11 cellular contexts compared by ENCODE assay signal in the genomic region with DNA sequence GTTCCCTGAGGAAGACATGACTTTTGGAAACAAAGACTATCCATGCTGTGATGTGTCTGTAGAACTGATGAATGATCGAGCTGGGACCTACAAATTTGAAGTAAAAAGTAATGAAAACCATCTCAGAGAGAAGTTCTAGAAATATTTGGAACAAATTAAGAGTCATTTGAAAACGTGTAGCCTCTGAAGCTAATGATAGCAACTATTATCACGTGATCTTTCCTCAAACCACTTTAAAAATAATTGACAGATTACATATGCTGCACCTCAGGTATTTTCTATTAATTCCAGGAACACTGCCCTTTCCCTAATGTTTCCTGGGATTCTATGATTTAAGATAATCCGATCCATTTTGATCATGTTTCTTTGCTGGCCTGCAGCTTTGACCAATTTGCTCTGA.
"Had no signal": no experiment of that assay in that cellular context is flagged by ENCODE, and none has a peak within 500 bp of the region (broad histone marks: within the 10 kb centered on the region; RNA-seq: fewer than 3 reads in every experiment).

No MANE protein-coding gene starts in this region.

- H2AFZ ChIP-seq: GM23248, GM23338 had no signal

- H3K36me3 ChIP-seq: HAP-1 had no signal

- FAIRE-seq: H1, H54 had no signal

- H3K4me3 ChIP-seq: GM23248, GM23338, HAP-1 had no signal

- H3K4me2 ChIP-seq: GM23338 had no signal

- H3K9me3 ChIP-seq: HAP-1 had no signal

- ATAC-seq: GM23338, HCT116 had no signal

- H3K27ac ChIP-seq: GM23248 had no signal

- H3K4me1 ChIP-seq: HAP-1 had no signal

- DNase-seq: GM23248, GOT3, H7, H9, HCEC 1CT, HFFc6 had no signal

- H3K9ac ChIP-seq: GM23248 had no signal
